1 cellular context compared by ENCODE assay signal in genomic region chr7:150388306-150388705, GRCh38.
TF ChIP-seq lines count a peak whose summit lies in the region.

No MANE protein-coding gene starts in this region.

TF ChIP-seq in IMR-90, 13 proteins besides CTCF, POLR2A, EP300 and RAD21:
- no peak for TF ChIP-seq MAFK (IDR thresholded peaks at IDR 0.05; ENCODE audit: low read depth, low read length)
- TF ChIP-seq RCOR1 (IDR thresholded peaks at IDR 0.05; ENCODE audit: insufficient replicate concordance, low read length): no peak
- no peak for TF ChIP-seq CHD1 (IDR thresholded peaks at IDR 0.05; ENCODE audit: low read depth, low read length)
- no peak for TF ChIP-seq BHLHE40 (IDR thresholded peaks at IDR 0.05; ENCODE audit: low read depth, low read length)
- TF ChIP-seq RFX5 (IDR thresholded peaks at IDR 0.05; ENCODE audit: low read depth, low read length): no peak
- no peak for TF ChIP-seq ELK1 (IDR thresholded peaks at IDR 0.05; ENCODE audit: borderline replicate concordance, low read depth, low read length)
- no peak for TF ChIP-seq MXI1 (IDR thresholded peaks at IDR 0.05; ENCODE audit: borderline replicate concordance, low read depth, low read length)
- TF ChIP-seq NFE2L2 (IDR thresholded peaks at IDR 0.05; ENCODE audit: low read depth, low read length): no peak
- TF ChIP-seq CEBPB (IDR thresholded peaks at IDR 0.05; ENCODE audit: low read depth, low read length): no peak
- no peak for TF ChIP-seq MAZ (IDR thresholded peaks at IDR 0.05; ENCODE audit: borderline replicate concordance, low read depth, low read length)
- TF ChIP-seq FOS (IDR thresholded peaks at IDR 0.05; ENCODE audit: low read depth, low read length): no peak
- no peak for TF ChIP-seq USF2 (IDR thresholded peaks at IDR 0.05; ENCODE audit: low read depth, low read length)
